Comparison of ENCODE assay signal across 1 cellular context in the genomic region with DNA sequence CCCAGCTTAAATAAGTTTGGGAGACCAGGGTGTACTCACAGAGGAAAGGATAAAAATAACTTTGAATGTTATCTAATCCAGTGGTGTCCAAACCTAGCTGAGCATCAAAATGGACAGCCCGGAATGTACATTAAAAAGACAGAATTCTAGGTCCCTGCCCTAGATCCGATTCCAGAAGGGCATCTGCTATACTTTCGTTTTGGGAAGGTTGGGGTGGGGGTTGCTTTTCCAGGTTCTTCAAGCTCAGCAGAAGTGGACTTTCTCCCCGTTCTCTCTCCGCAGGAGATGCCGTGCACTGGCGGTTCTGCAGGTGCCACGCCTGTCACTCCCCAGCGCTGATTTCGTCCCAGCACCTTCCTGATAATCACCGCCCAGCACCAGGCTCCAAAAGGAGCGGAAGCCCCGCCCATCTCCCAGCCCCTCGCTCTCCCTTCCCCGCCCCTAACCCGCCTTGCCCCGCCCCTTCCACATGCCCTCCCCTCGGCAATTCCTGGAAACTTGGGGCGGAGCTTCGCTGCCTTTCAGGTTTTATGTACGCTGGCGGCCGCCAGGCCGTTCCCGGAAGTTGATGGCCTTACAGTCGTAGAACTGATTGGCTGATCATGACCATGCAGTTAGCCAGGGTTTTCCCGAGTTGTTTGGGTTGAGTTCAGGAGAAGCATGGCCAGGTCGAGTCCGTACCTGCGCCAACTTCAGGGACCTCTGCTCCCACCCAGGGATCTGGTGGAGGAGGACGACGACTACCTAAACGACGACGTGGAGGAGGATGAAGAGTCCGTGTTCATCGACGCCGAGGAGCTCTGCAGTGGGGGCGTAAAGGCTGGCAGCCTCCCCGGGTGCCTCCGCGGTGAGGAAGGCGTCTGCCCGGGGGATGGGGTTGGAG.
TF ChIP-seq lines count a peak whose summit lies in the region.

A gene (plus strand): TSS at position 550 of the 883 bp plus-strand sequence. CDS start 111 bp downstream, at position 661.

TF ChIP-seq in HCT116, 20 proteins besides CTCF, POLR2A, EP300 and RAD21 (continued from another document):
- TF ChIP-seq, protein P1, sequence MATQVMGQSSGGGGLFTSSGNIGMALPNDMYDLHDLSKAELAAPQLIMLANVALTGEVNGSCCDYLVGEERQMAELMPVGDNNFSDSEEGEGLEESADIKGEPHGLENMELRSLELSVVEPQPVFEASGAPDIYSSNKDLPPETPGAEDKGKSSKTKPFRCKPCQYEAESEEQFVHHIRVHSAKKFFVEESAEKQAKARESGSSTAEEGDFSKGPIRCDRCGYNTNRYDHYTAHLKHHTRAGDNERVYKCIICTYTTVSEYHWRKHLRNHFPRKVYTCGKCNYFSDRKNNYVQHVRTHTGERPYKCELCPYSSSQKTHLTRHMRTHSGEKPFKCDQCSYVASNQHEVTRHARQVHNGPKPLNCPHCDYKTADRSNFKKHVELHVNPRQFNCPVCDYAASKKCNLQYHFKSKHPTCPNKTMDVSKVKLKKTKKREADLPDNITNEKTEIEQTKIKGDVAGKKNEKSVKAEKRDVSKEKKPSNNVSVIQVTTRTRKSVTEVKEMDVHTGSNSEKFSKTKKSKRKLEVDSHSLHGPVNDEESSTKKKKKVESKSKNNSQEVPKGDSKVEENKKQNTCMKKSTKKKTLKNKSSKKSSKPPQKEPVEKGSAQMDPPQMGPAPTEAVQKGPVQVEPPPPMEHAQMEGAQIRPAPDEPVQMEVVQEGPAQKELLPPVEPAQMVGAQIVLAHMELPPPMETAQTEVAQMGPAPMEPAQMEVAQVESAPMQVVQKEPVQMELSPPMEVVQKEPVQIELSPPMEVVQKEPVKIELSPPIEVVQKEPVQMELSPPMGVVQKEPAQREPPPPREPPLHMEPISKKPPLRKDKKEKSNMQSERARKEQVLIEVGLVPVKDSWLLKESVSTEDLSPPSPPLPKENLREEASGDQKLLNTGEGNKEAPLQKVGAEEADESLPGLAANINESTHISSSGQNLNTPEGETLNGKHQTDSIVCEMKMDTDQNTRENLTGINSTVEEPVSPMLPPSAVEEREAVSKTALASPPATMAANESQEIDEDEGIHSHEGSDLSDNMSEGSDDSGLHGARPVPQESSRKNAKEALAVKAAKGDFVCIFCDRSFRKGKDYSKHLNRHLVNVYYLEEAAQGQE (IDR thresholded peaks at IDR 0.05; ENCODE audit: low read depth), result no peak
- TF ChIP-seq TCF7L2 (IDR thresholded peaks at IDR 0.05; ENCODE audit: borderline replicate concordance, extremely low read depth, insufficient read depth, insufficient read length) (peak; percentile 78), POLR2AphosphoS5 (IDR thresholded peaks at IDR 0.05; ENCODE audit: low read depth, low read length) (peak; percentile 93), ELF1 (IDR thresholded peaks at IDR 0.05; ENCODE audit: borderline replicate concordance, low read depth) (peak; percentile 90)
